ENCODE assay signal across 18 cellular contexts in genomic region chr12:122310636-122311035, GRCh38.
"Had no signal": no experiment of that assay in that cellular context is flagged by ENCODE, and none has a peak within 500 bp of the region (broad histone marks: within the 10 kb centered on the region; RNA-seq: fewer than 3 reads in every experiment).

No MANE protein-coding gene starts in this region.

- H3K4me3 Mint-ChIP-seq: activated naive CD8-positive, alpha-beta T cell treated with anti-CD3 and anti-CD28 coated beads, Interleukin-2, amount 10 ng/mL, durations not matched to agents 7 days and 5 days; endodermal cell; nephron progenitor cell had no signal

- H3K27ac Mint-ChIP-seq: activated naive CD8-positive, alpha-beta T cell treated with anti-CD3 and anti-CD28 coated beads, Interleukin-2, amount 10 ng/mL, durations not matched to agents 7 days and 5 days; endodermal cell had no signal

- DNase-seq: activated CD4-positive, alpha-beta T cell treated with anti-CD3 and anti-CD28 coated beads, Interleukin-2, amount 50 U/mL, for 1 hour; activated CD8-positive, alpha-beta memory T cell treated with anti-CD3 and anti-CD28 coated beads for 24 hours; activated naive CD4-positive, alpha-beta T cell; activated naive CD8-positive, alpha-beta T cell treated with anti-CD3 and anti-CD28 coated beads, Interleukin-2, amount 10 ng/mL, durations not matched to agents 7 days and 5 days; brain microvascular endothelial cell; cerebellar nuclear complex; dermis blood vessel endothelial cell; endodermal cell; kidney; left ventricle myocardium superior; mesenchymal stem cell; nephron progenitor cell; spleen; stimulated activated CD4-positive, alpha-beta T cell treated with anti-CD3 and anti-CD28 coated beads, Interleukin-1b, Interleukin-23, amount 100 ng/mL, for 48 hours; stomach had no signal

- H3K27me3 Mint-ChIP-seq: activated naive CD8-positive, alpha-beta T cell treated with anti-CD3 and anti-CD28 coated beads, Interleukin-2, amount 10 ng/mL, durations not matched to agents 7 days and 5 days had no signal

- H3K9me3 Mint-ChIP-seq: activated naive CD8-positive, alpha-beta T cell treated with anti-CD3 and anti-CD28 coated beads, Interleukin-2, amount 10 ng/mL, durations not matched to agents 7 days and 5 days; endodermal cell; nephron progenitor cell had no signal

- ATAC-seq: gastroesophageal sphincter, left ventricle myocardium superior, sciatic nerve had no signal

- H3K4me1 Mint-ChIP-seq: activated naive CD8-positive, alpha-beta T cell treated with anti-CD3 and anti-CD28 coated beads, Interleukin-2, amount 10 ng/mL, durations not matched to agents 7 days and 5 days; endodermal cell had no signal

- H3K27ac ChIP-seq: brain microvascular endothelial cell, gastroesophageal sphincter, prostate gland, spleen, stomach had no signal

- FAIRE-seq: kidney had no signal
